31 cellular contexts compared by ENCODE assay signal in the genomic region with DNA sequence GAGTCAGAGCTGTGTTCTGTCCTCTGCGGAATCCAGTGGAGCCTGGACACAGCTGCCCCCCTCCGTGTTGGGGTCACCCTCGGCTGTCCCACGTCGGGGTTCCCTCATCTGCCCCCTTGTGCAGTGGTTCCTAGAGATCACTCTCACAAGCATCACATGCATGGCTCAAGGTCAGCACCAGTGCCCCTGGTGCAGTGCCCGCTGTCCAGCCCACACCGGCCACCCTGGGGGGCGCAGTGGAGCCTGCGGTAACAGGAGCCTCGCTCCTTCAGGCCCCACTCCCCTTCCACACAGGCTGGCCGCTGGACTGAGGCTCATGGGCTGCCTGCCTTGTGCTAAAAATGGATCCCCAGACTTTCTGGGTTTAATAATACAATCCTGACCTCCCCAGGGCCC. TPM values are rescaled to one million over a fixed set of nuclear protein-coding genes. Genes with fewer than 3 reads are reported as not detected.
DNase-seq lines count a peak whose midpoint lies in the region; ATAC-seq, FAIRE-seq and TF ChIP-seq lines count a peak whose summit lies in the region.
"Had no signal": no experiment of that assay in that cellular context is flagged by ENCODE, and none has a peak within 500 bp of the region (broad histone marks: within the 10 kb centered on the region; RNA-seq: fewer than 3 reads in every experiment).

No MANE protein-coding gene starts in this region.

- H3K9ac ChIP-seq in kidney (ENCODE audit: low read length in 2 of 2), result no peak overlapping the region
- H3K9ac ChIP-seq: BLaER1 had no signal

- H3K9me3 Mint-ChIP-seq in stimulated activated naive CD8-positive, alpha-beta T cell treated with anti-CD3 and anti-CD28 coated beads, Interleukin-15, amount 100 ng/mL, for 72 hours, result peaks cover 0 to 4% of the 10 kb centered on the region in 2 donors

- H3K4me1 Mint-ChIP-seq in stimulated activated naive CD8-positive, alpha-beta T cell treated with anti-CD3 and anti-CD28 coated beads, Interleukin-15, amount 100 ng/mL, for 72 hours, result no peaks in the 10 kb centered on the region
- H3K4me1 Mint-ChIP-seq: CD14-positive monocyte; CD4-positive, alpha-beta memory T cell; CD4-positive, CD25-positive, alpha-beta regulatory T cell; CD8-positive, alpha-beta memory T cell had no signal

- no peak for DNase-seq in stimulated activated naive CD8-positive, alpha-beta T cell treated with anti-CD3 and anti-CD28 coated beads, Interleukin-15, amount 100 ng/mL, for 72 hours
- DNase-seq in stimulated activated naive CD8-positive, alpha-beta T cell treated with anti-CD3 and anti-CD28 coated beads, Interleukin-15, Interleukin-2, amounts not matched to agents 100 U/mL and 50 U/mL, for 24 hours, result no peak
- DNase-seq in kidney, result peak; percentile 61
- DNase-seq in NCI-H2171 treated with DMSO at 0.1 percent for 48 hours (lab: John Stamatoyannopoulos, UW), result no peak
- DNase-seq: 8988T; ACHN; BE2C; C1 segment of cervical spinal cord; CD4-positive, alpha-beta memory T cell; CD4-positive, CD25-positive, alpha-beta regulatory T cell; CD8-positive, alpha-beta memory T cell; COR-L47; DMS 273 treated with DMSO at 0.1 percent for 48 hours; DMS153; DMS53; DMS79; DND-41; EL; GDM1 had no signal

- TF ChIP-seq CTCF in kidney (IDR thresholded peaks at IDR 0.05; ENCODE audit: borderline replicate concordance, extremely low read depth, insufficient read depth), result no peak

- no peak overlapping the region for H3K4me3 Mint-ChIP-seq in stimulated activated naive CD8-positive, alpha-beta T cell treated with anti-CD3 and anti-CD28 coated beads, Interleukin-15, amount 100 ng/mL, for 72 hours
- H3K4me3 Mint-ChIP-seq: CD14-positive monocyte; CD4-positive, alpha-beta memory T cell; CD4-positive, CD25-positive, alpha-beta regulatory T cell; CD8-positive, alpha-beta memory T cell had no signal

- no peak overlapping the region for H3K27ac Mint-ChIP-seq in stimulated activated naive CD8-positive, alpha-beta T cell treated with anti-CD3 and anti-CD28 coated beads, Interleukin-15, amount 100 ng/mL, for 72 hours
- H3K27ac Mint-ChIP-seq: CD14-positive monocyte; CD4-positive, alpha-beta memory T cell; CD4-positive, CD25-positive, alpha-beta regulatory T cell; CD8-positive, alpha-beta memory T cell had no signal

- H3K27ac ChIP-seq in kidney (ENCODE audit: low read depth in 2 of 2, low read length in 2 of 2), result no peak overlapping the region
- H3K27ac ChIP-seq: BLaER1 had no signal

- no peaks in the 10 kb centered on the region for H3K27me3 Mint-ChIP-seq in stimulated activated naive CD8-positive, alpha-beta T cell treated with anti-CD3 and anti-CD28 coated beads, Interleukin-15, amount 100 ng/mL, for 72 hours

- H3K4me3 ChIP-seq in kidney (ENCODE audit: low read length in 2 of 2), result no peak overlapping the region
- H3K4me3 ChIP-seq: BLaER1, GM12878 had no signal

- intact Hi-C loops in kidney (cut with DNase I), result no loop called here

- no peaks in the 10 kb centered on the region for H3K9me3 ChIP-seq in kidney (ENCODE audit: control insufficient read depth in 1 of 2, low read length in 2 of 2)
- H3K9me3 ChIP-seq: BE2C, BLaER1 had no signal

- H3K4me1 ChIP-seq in kidney (ENCODE audit: control insufficient read depth in 1 of 2, insufficient read depth in 1 of 2, low read depth in 1 of 2, low read length in 2 of 2), result no peaks in the 10 kb centered on the region
- H3K4me1 ChIP-seq: BE2C, BLaER1 had no signal

- peak; percentile 42 for ATAC-seq in stimulated activated naive CD8-positive, alpha-beta T cell treated with anti-CD3 and anti-CD28 coated beads, Interleukin-15, amount 100 ng/mL, for 72 hours
- no peak for ATAC-seq in stimulated activated naive CD8-positive, alpha-beta T cell treated with anti-CD3 and anti-CD28 coated beads, Interleukin-15, Interleukin-2, amounts not matched to agents 100 U/mL and 50 U/mL, for 24 hours
- no peak for ATAC-seq in GM18858 (IDR thresholded peaks at IDR 0.05; ENCODE audit: unreplicated experiment)
- ATAC-seq: GM12878 had no signal

- no peak for FAIRE-seq in kidney (lab: Jason Lieb, UNC)
- FAIRE-seq: A204.1, GM12878, GM12892, GM18507, GM19239 had no signal

- H3K36me3 ChIP-seq in kidney (ENCODE audit: control insufficient read depth in 1 of 2, insufficient read depth in 2 of 2, low read length in 2 of 2), result no peaks in the 10 kb centered on the region
- H3K36me3 ChIP-seq: BE2C, BLaER1 had no signal

RNA-seq across cellular contexts. Expression of a gene that starts 8.8 kb away (rescaled TPM):
- total RNA-seq in kidney, result 0.16 TPM
- polyA plus RNA-seq in kidney (ENCODE audit: insufficient read depth, low read depth, low replicate concordance), result not detected
- total RNA-seq: A673; CD4-positive, alpha-beta memory T cell; CD4-positive, CD25-positive, alpha-beta regulatory T cell; CD8-positive, alpha-beta memory T cell; Daoy; G401 had no signal
- polyA plus RNA-seq: AG04450; CD14-positive monocyte; CD4-positive, alpha-beta memory T cell; CD4-positive, CD25-positive, alpha-beta regulatory T cell; CD8-positive, alpha-beta memory T cell had no signal
